In the genomic region with DNA sequence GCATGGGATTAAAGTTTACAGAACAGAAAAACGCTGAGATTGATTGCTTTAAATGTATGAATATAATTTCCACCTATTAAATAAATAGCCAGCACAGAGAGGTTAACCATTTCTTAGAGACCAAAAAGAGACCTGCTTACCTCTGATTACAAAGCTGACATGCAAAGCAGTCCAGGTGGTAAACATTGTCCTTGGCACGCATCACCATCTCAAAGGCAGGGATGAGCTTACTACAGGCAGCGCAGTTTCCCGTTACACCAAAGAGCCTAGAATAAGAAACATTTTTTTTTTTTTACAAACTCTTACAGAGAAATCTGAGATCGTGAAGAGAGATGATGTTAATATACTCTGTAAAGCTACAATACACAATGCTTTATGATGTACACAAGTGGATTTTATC, we compare ENCODE assay signal across 18 cellular contexts.
"Had no signal": no experiment of that assay in that cellular context is flagged by ENCODE, and none has a peak within 500 bp of the region (broad histone marks: within the 10 kb centered on the region; RNA-seq: fewer than 3 reads in every experiment).

No MANE protein-coding gene starts in this region.

- DNase-seq: effector CD4-positive, alpha-beta T cell; endodermal cell; erythroblast; foreskin keratinocyte; kidney; left cardiac atrium; left ventricle myocardium inferior; lower lobe of right lung; natural killer cell; posterior cingulate gyrus; spleen; stimulated activated CD4-positive, alpha-beta T cell treated with anti-CD3 and anti-CD28 coated beads, Interleukin-15, amount 100 ng/mL, for 24 hours; stimulated activated CD4-positive, alpha-beta T cell treated with anti-CD3 and anti-CD28 coated beads, Interleukin-1b, Interleukin-23, amount 100 ng/mL, for 48 hours; stimulated activated CD4-positive, alpha-beta T cell treated with anti-CD3 and anti-CD28 coated beads, Interleukin-4, amount 100 ng/mL, for 4 hours; stimulated activated naive B cell treated with anti-CD40 and anti-IgM and Interleukin-4, amounts not matched to agents 10 μg/mL and 1 μg/mL and 100 μg/mL, for 72 hours; stimulated activated naive CD8-positive, alpha-beta T cell treated with anti-CD3 and anti-CD28 coated beads, Interleukin-15, amount 100 ng/mL, for 72 hours; testis had no signal

- ATAC-seq: foreskin keratinocyte; left cardiac atrium; lower lobe of right lung; natural killer cell; sciatic nerve; stimulated activated naive B cell treated with anti-CD40 and anti-IgM and Interleukin-4, amounts not matched to agents 10 μg/mL and 1 μg/mL and 100 μg/mL, for 72 hours; stimulated activated naive CD8-positive, alpha-beta T cell treated with anti-CD3 and anti-CD28 coated beads, Interleukin-15, amount 100 ng/mL, for 72 hours had no signal
